ENCODE assay signal across 18 cellular contexts in the genomic region with DNA sequence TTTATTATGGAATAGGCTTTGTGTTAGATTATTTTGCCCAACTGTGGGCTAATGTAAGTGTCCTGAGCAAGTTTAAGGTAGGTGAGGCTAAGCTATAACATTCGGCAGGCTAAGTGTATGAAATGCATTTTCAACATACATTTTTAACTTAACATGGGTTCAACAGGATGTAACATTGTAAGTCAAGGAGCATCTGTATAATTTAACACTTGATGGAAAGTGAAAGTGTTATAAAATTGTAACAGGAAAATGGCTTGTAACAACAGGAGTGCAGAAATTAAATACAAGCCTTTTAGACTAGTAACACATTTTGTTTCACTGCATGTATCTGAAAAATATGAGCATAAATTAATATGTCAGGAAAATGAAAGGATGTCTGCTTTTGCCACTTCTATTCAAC. TPM values are rescaled to one million over a fixed set of nuclear protein-coding genes. Genes with fewer than 3 reads are reported as not detected.
DNase-seq lines count a peak whose midpoint lies in the region; ATAC-seq lines count a peak whose summit lies in the region.
"Had no signal": no experiment of that assay in that cellular context is flagged by ENCODE, and none has a peak within 500 bp of the region (broad histone marks: within the 10 kb centered on the region; RNA-seq: fewer than 3 reads in every experiment).

No MANE protein-coding gene starts in this region.

- intact Hi-C loops in Right ventricle myocardium inferior (cut with DNase I), result no loop called here

- ATAC-seq in activated naive CD8-positive, alpha-beta T cell treated with anti-CD3 and anti-CD28 coated beads, Interleukin-2, amount 10 ng/mL, durations not matched to agents 7 days and 5 days (ENCODE audit: low read depth), result peak; percentile 74
- no peak for ATAC-seq in activated naive CD8-positive, alpha-beta T cell treated with anti-CD3 and anti-CD28 coated beads, Interleukin-2, amount 50 U/mL, for 24 hours
- peak; percentile 19 for ATAC-seq in effector memory CD8-positive, alpha-beta T cell (replicated peaks)
- ATAC-seq in Right ventricle myocardium inferior (no peak), GM21447 (IDR thresholded peaks at IDR 0.05; ENCODE audit: unreplicated experiment) (no peak), HG02623 (IDR thresholded peaks at IDR 0.05; ENCODE audit: unreplicated experiment) (no peak)
- ATAC-seq: HepG2 had no signal

- no peaks in the 10 kb centered on the region for H3K9me3 Mint-ChIP-seq in activated naive CD8-positive, alpha-beta T cell treated with anti-CD3 and anti-CD28 coated beads, Interleukin-2, amount 10 ng/mL, durations not matched to agents 7 days and 5 days
- H3K9me3 Mint-ChIP-seq in activated naive CD8-positive, alpha-beta T cell treated with anti-CD3 and anti-CD28 coated beads, Interleukin-2, amount 50 U/mL, for 24 hours, result no peaks in the 10 kb centered on the region
- H3K9me3 Mint-ChIP-seq in effector memory CD8-positive, alpha-beta T cell, result no peaks in the 10 kb centered on the region

- H3K27ac Mint-ChIP-seq in activated naive CD8-positive, alpha-beta T cell treated with anti-CD3 and anti-CD28 coated beads, Interleukin-2, amount 10 ng/mL, durations not matched to agents 7 days and 5 days, result peak overlapping the region; percentile 76
- H3K27ac Mint-ChIP-seq in activated naive CD8-positive, alpha-beta T cell treated with anti-CD3 and anti-CD28 coated beads, Interleukin-2, amount 50 U/mL, for 24 hours, result no peak overlapping the region
- H3K27ac Mint-ChIP-seq in effector memory CD8-positive, alpha-beta T cell, result no peak overlapping the region

- peaks cover 10% of the 10 kb centered on the region for H3K36me3 Mint-ChIP-seq in activated naive CD8-positive, alpha-beta T cell treated with anti-CD3 and anti-CD28 coated beads, Interleukin-2, amount 10 ng/mL, durations not matched to agents 7 days and 5 days
- peaks cover 8% of the 10 kb centered on the region for H3K36me3 Mint-ChIP-seq in activated naive CD8-positive, alpha-beta T cell treated with anti-CD3 and anti-CD28 coated beads, Interleukin-2, amount 50 U/mL, for 24 hours (ENCODE audit: low read depth)
- no peaks in the 10 kb centered on the region for H3K36me3 Mint-ChIP-seq in effector memory CD8-positive, alpha-beta T cell (ENCODE audit: insufficient read depth)

- H3K4me3 Mint-ChIP-seq in activated naive CD8-positive, alpha-beta T cell treated with anti-CD3 and anti-CD28 coated beads, Interleukin-2, amount 10 ng/mL, durations not matched to agents 7 days and 5 days, result peak overlapping the region; percentile 55
- no peak overlapping the region for H3K4me3 Mint-ChIP-seq in activated naive CD8-positive, alpha-beta T cell treated with anti-CD3 and anti-CD28 coated beads, Interleukin-2, amount 50 U/mL, for 24 hours
- peak overlapping the region in 1 of 2 donors; percentile 19 for H3K4me3 Mint-ChIP-seq in effector memory CD8-positive, alpha-beta T cell

- no peak overlapping the region for H3K4me3 ChIP-seq in Jurkat, Clone E6-1 (ENCODE audit: low read length)

- H3K4me1 Mint-ChIP-seq in activated naive CD8-positive, alpha-beta T cell treated with anti-CD3 and anti-CD28 coated beads, Interleukin-2, amount 10 ng/mL, durations not matched to agents 7 days and 5 days, result peaks cover 14% of the 10 kb centered on the region
- peaks cover 8% of the 10 kb centered on the region for H3K4me1 Mint-ChIP-seq in activated naive CD8-positive, alpha-beta T cell treated with anti-CD3 and anti-CD28 coated beads, Interleukin-2, amount 50 U/mL, for 24 hours
- peaks cover 5 to 8% of the 10 kb centered on the region in 2 donors for H3K4me1 Mint-ChIP-seq in effector memory CD8-positive, alpha-beta T cell (ENCODE audit: low read depth in 2 of 2)

- POLR2A ChIA-PET in activated naive CD8-positive, alpha-beta T cell treated with anti-CD3 and anti-CD28 coated beads, Interleukin-2, amount 10 ng/mL, durations not matched to agents 7 days and 5 days (lab: Charles Lee), result no interaction called here

- no peaks in the 10 kb centered on the region for H3K27me3 Mint-ChIP-seq in activated naive CD8-positive, alpha-beta T cell treated with anti-CD3 and anti-CD28 coated beads, Interleukin-2, amount 10 ng/mL, durations not matched to agents 7 days and 5 days
- H3K27me3 Mint-ChIP-seq in activated naive CD8-positive, alpha-beta T cell treated with anti-CD3 and anti-CD28 coated beads, Interleukin-2, amount 50 U/mL, for 24 hours, result no peaks in the 10 kb centered on the region
- H3K27me3 Mint-ChIP-seq in effector memory CD8-positive, alpha-beta T cell, result no peaks in the 10 kb centered on the region

- no peak for DNase-seq in activated naive CD8-positive, alpha-beta T cell treated with anti-CD3 and anti-CD28 coated beads, Interleukin-2, amount 10 ng/mL, durations not matched to agents 7 days and 5 days
- DNase-seq in activated naive CD8-positive, alpha-beta T cell treated with anti-CD3 and anti-CD28 coated beads, Interleukin-2, amount 50 U/mL, for 24 hours, result no peak
- peak; percentile 20 for DNase-seq in Jurkat, Clone E6-1 (ENCODE audit: low read depth, low spot score)
- DNase-seq in effector memory CD8-positive, alpha-beta T cell, result no peak
- no peak for DNase-seq in Right ventricle myocardium inferior (ENCODE audit: missing footprints)
- DNase-seq: C1 segment of cervical spinal cord, DMS 273 treated with DMSO at 0.1 percent for 48 hours, KG1, MV-4-11, NCI-H187, NCI-H2107, NCI-H510A, NCI-H774, SHP77 treated with DMSO at 0.1 percent for 48 hours, SK-N-SH had no signal

RNA-seq across cellular contexts. Expression of a gene that starts 42.3 kb away (rescaled TPM):
- 10 to 100 TPM; 10.6 to 10.7 TPM for total RNA-seq in activated naive CD8-positive, alpha-beta T cell treated with anti-CD3 and anti-CD28 coated beads, Interleukin-2, amount 10 ng/mL, durations not matched to agents 7 days and 5 days
- 19.5 TPM for polyA plus RNA-seq in Jurkat, Clone E6-1 (2012; ENCODE audit: insufficient read depth, insufficient read length)
- 21.4 TPM for total RNA-seq in Right ventricle myocardium inferior

Comparison
In these comparisons a context has a peak if more than half of its experiments do, and no peak if none do; other contexts are left out.
1. ATAC-seq: peak in activated naive CD8-positive, alpha-beta T cell treated with anti-CD3 and anti-CD28 coated beads, Interleukin-2, amount 10 ng/mL, durations not matched to agents 7 days and 5 days (single experiment) and effector memory CD8-positive, alpha-beta T cell (single experiment); none in activated naive CD8-positive, alpha-beta T cell treated with anti-CD3 and anti-CD28 coated beads, Interleukin-2, amount 50 U/mL, for 24 hours (single experiment), Right ventricle myocardium inferior (single experiment), GM21447 (single experiment) and HG02623 (single experiment).